Comparison of ENCODE assay signal across 8 cellular contexts in genomic region chr16:74667215-74667765, GRCh38. TPM values are rescaled to one million over a fixed set of nuclear protein-coding genes. Genes with fewer than 3 reads are reported as not detected.
DNase-seq lines count a peak whose midpoint lies in the region; ATAC-seq, FAIRE-seq and TF ChIP-seq lines count a peak whose summit lies in the region.

No MANE protein-coding gene starts in this region.

- no peak for TF ChIP-seq POLR2A in A549 (IDR thresholded peaks at IDR 0.05; ENCODE audit: low read length)
- no peak for TF ChIP-seq POLR2A in GM12891 (IDR thresholded peaks at IDR 0.05; ENCODE audit: low read depth, low read length)

- ATAC-seq in A549, result peak in 1 of 2 experiments; percentile 26; a peak in 3 of 6 replicates
- no peak for ATAC-seq in HG03159 (IDR thresholded peaks at IDR 0.05; ENCODE audit: unreplicated experiment)

- DNase-seq in A549 (ENCODE audit: low read depth in 1 of 2, low spot score in 1 of 2) (peak in 1 of 2 experiments; percentile 14), GM12891 (ENCODE audit: insufficient read length, low spot score) (no peak), SJSA1 (ENCODE audit: low read depth in 1 of 2, low spot score in 2 of 2) (peak in 1 of 2 experiments; percentile 55), bronchial epithelial cell (ENCODE audit: low read depth) (no peak), kidney tubule cell (ENCODE audit: low spot score) (peak; percentile 36), HuH-7.5 (ENCODE audit: low spot score) (no peak)
- DNase-seq in stimulated activated CD4-positive, alpha-beta T cell treated with anti-CD3 and anti-CD28 coated beads, Interleukin-1b, Interleukin-23, amount 100 ng/mL, for 48 hours, result peak; percentile 31

- H3K27me3 ChIP-seq in SJSA1 (replicated peaks), result no peaks in the 10 kb centered on the region
- H3K27me3 ChIP-seq in bronchial epithelial cell (ENCODE audit: control insufficient read depth, insufficient read depth, low read length), result no peaks in the 10 kb centered on the region

- H3K9me3 ChIP-seq in A549 (no peaks in the 10 kb centered on the region), SJSA1 (replicated peaks) (no peaks in the 10 kb centered on the region)

- no peak for FAIRE-seq in A549 (lab: Jason Lieb, UNC)
- FAIRE-seq in GM12891 (lab: Jason Lieb, UNC), result peak; percentile 20
- no peak for FAIRE-seq in bronchial epithelial cell (lab: Jason Lieb, UNC)

- TF ChIP-seq RAD21 in A549 (conservative IDR thresholded peaks at IDR 0.05 in 1 of 2, IDR thresholded peaks at IDR 0.05 in 1 of 2), result no peak

- H3K36me3 ChIP-seq in SJSA1 (peaks cover 43% of the 10 kb centered on the region), bronchial epithelial cell (ENCODE audit: control insufficient read depth, insufficient read depth, low read length) (peaks cover 8% of the 10 kb centered on the region)

- CTCF ChIA-PET in A549 (lab: Yijun Ruan, JAX), result interaction anchor here (0.8 to 2.3 kb wide), 7 partner anchors 12 to 198 kb away, joined by 3 to 11 read pairs (median 4); partner anchors contain the start of gene MLKL

- TF ChIP-seq EP300 in A549 (IDR thresholded peaks at IDR 0.05), result no peak

- peak overlapping the region; percentile 82 for H3K4me2 ChIP-seq in A549

- H3K4me3 ChIP-seq in A549 (peak overlapping the region; percentile 91), SJSA1 (peak overlapping the region; percentile 78), bronchial epithelial cell (ENCODE audit: low read depth, low read length) (peak overlapping the region; percentile 57)

- H3K27ac ChIP-seq in A549, result peak overlapping the region; percentile 77 to 87
- H3K27ac ChIP-seq in SJSA1, result peak overlapping the region; percentile 84

- H3K4me1 ChIP-seq in A549 (peaks cover 12% of the 10 kb centered on the region; the same call in 1 of the 3 replicates), SJSA1 (replicated peaks) (peaks cover 12% of the 10 kb centered on the region)

- POLR2A ChIA-PET in A549 (lab: Yijun Ruan, JAX), result interaction anchor here (0.6 to 1.6 kb wide), 10 partner anchors 11 to 318 kb away, joined by 3 to 18 read pairs (median 4); partner anchors contain the start of genes GLG1, MLKL and WDR59

- no peak for TF ChIP-seq CTCF in A549 (IDR thresholded peaks at IDR 0.05)
- no peak for TF ChIP-seq CTCF in bronchial epithelial cell (IDR thresholded peaks at IDR 0.05; ENCODE audit: insufficient read depth, low read length, severe bottlenecking)

- 14% methylated on average over 24 of the region's 24 CpGs for WGBS in A549 (ENCODE audit: missing lambda C conversion rate)

TF ChIP-seq in A549, 52 proteins besides CTCF, POLR2A, EP300 and RAD21 (continues in another document):
- TF ChIP-seq ELK1 (IDR thresholded peaks at IDR 0.05; ENCODE audit: low read depth, low read length) (no peak), HOXB13 (CRISPR knock-in tag; IDR thresholded peaks at IDR 0.05; ENCODE audit: low read depth) (no peak), HMGXB4 (CRISPR knock-in tag; IDR thresholded peaks at IDR 0.05; ENCODE audit: borderline replicate concordance) (no peak), ZSCAN20 (CRISPR knock-in tag; IDR thresholded peaks at IDR 0.05) (no peak)

TF ChIP-seq in GM12891, 5 proteins besides CTCF, POLR2A, EP300 and RAD21:
- no peak for TF ChIP-seq SPI1 (IDR thresholded peaks at IDR 0.05; ENCODE audit: low read depth, low read length)
- no peak for TF ChIP-seq POLR2AphosphoS5 (IDR thresholded peaks at IDR 0.05; ENCODE audit: low read depth, low read length)
- no peak for TF ChIP-seq TAF1 (IDR thresholded peaks at IDR 0.05; ENCODE audit: low read depth, low read length)
- TF ChIP-seq PAX5 (IDR thresholded peaks at IDR 0.05; ENCODE audit: insufficient read depth, low read length, severe bottlenecking), result no peak
- TF ChIP-seq POU2F2 (IDR thresholded peaks at IDR 0.05; ENCODE audit: low read depth, low read length), result no peak

RNA-seq across cellular contexts. Expression of gene RFWD3, which starts 0.6 kb away (rescaled TPM):
- polyA plus RNA-seq in A549 (2011; rRNA removed) (50.6 and 52.5 TPM in 2 replicates), A549 (2017; fragmentation: RNase III; extraction: RNeasy Plus Mini Kit Qiagen cat#74134 plus additional on column Dnase treatment) (36.1 to 43.2 TPM (median 36.7 TPM) in 3 replicates)
- 27.6 and 35.9 TPM in 2 replicates for polyA plus RNA-seq in A549 (2012; cell fraction: cytosol; rRNA removed)
- polyA plus RNA-seq in A549 (2012; cell fraction: nucleus; rRNA removed), result 27.8 and 37.0 TPM in 2 replicates
- 81.6 and 86.0 TPM in 2 replicates for polyA minus RNA-seq in A549 (2011; rRNA and poly(A)+ RNA removed)
- polyA plus RNA-seq in GM12891 (2012; ENCODE audit: low read depth, missing spikeins), result 23.3 TPM
- total RNA-seq in SJSA1 (2014; rRNA removed; shearing (Covaris generic)), result 39.6 and 61.9 TPM in 2 replicates
- 11.6 and 13.7 TPM in 2 replicates for total RNA-seq in bronchial epithelial cell

RNA-seq across cellular contexts. Expression of gene MLKL, which starts 33.4 kb away (rescaled TPM):
- polyA plus RNA-seq in A549 (2011; rRNA removed), result 17.9 and 18.8 TPM in 2 replicates
- 9.6 and 10.2 TPM in 2 replicates for polyA plus RNA-seq in A549 (2012; cell fraction: cytosol; rRNA removed)
- polyA plus RNA-seq in A549 (2012; cell fraction: nucleus; rRNA removed), result 11.6 and 14.2 TPM in 2 replicates
- 12.3 to 14.3 TPM (median 12.6 TPM) in 3 replicates for polyA plus RNA-seq in A549 (2017; fragmentation: RNase III; extraction: RNeasy Plus Mini Kit Qiagen cat#74134 plus additional on column Dnase treatment)
- 6.2 and 8.9 TPM in 2 replicates for polyA minus RNA-seq in A549 (2011; rRNA and poly(A)+ RNA removed)
- 6.8 TPM for polyA plus RNA-seq in GM12891 (2012; ENCODE audit: low read depth, missing spikeins)
- total RNA-seq in SJSA1 (2014; rRNA removed; shearing (Covaris generic)), result 4.2 and 6.8 TPM in 2 replicates
- 2.7 and 6.3 TPM in 2 replicates for total RNA-seq in bronchial epithelial cell

Comparison
In these comparisons a context has a peak if more than half of its experiments do, and no peak if none do; other contexts are left out.
1. DNase-seq: peak in kidney tubule cell (single experiment) and stimulated activated CD4-positive, alpha-beta T cell treated with anti-CD3 and anti-CD28 coated beads, Interleukin-1b, Interleukin-23, amount 100 ng/mL, for 48 hours (single experiment); none in GM12891 (single experiment), bronchial epithelial cell (single experiment) and HuH-7.5 (single experiment).
2. Peak in every context shown above with its lines, with median percentiles within 50 percentile points of each other: H3K4me3 ChIP-seq.